ENCODE assay signal across 18 cellular contexts in genomic region chr5:76801159-76801802, GRCh38. TPM values are rescaled to one million over a fixed set of nuclear protein-coding genes. Genes with fewer than 3 reads are reported as not detected.
DNase-seq lines count a peak whose midpoint lies in the region; ATAC-seq, FAIRE-seq and TF ChIP-seq lines count a peak whose summit lies in the region.
"Had no signal": no experiment of that assay in that cellular context is flagged by ENCODE, and none has a peak within 500 bp of the region (broad histone marks: within the 10 kb centered on the region; RNA-seq: fewer than 3 reads in every experiment).

No MANE protein-coding gene starts in this region.

- H2BK120ac ChIP-seq in H1 (replicated peaks; ENCODE audit: low read depth, low read length): no peak overlapping the region

- no peaks in the 10 kb centered on the region for H3K9me3 Mint-ChIP-seq in activated CD4-positive, alpha-beta T cell treated with anti-CD3 and anti-CD28 coated beads, Interleukin-2, amount 10 ng/mL, durations not matched to agents 24 days and 14 days
- no peaks in the 10 kb centered on the region for H3K9me3 Mint-ChIP-seq in activated CD4-positive, alpha-beta T cell treated with anti-CD3 and anti-CD28 coated beads for 36 hours (ENCODE audit: low read depth)
- H3K9me3 Mint-ChIP-seq: activated naive CD8-positive, alpha-beta T cell treated with anti-CD3 and anti-CD28 coated beads for 36 hours; mesothelial cell of epicardium had no signal

- H3K4me3 ChIP-seq in AG09309 (ENCODE audit: control insufficient read depth, low read depth, low read length): no peak overlapping the region
- no peak overlapping the region for H3K4me3 ChIP-seq in H1 (ENCODE audit: extremely low read depth in 1 of 4, insufficient read depth in 2 of 4, low read depth in 3 of 4, low read length in 4 of 4)
- H3K4me3 ChIP-seq in hepatocyte: no peak overlapping the region
- H3K4me3 ChIP-seq: BLaER1 treated with 17β-estradiol and CSF1 and Interleukin-3, amounts not matched to agents 10 nM and 100 nM; HAP-1; psoas muscle; stomach had no signal

- TF ChIP-seq EP300 in H1 (IDR thresholded peaks at IDR 0.05; ENCODE audit: borderline replicate concordance in 1 of 2, low read depth in 2 of 2, low read length in 2 of 2): no peak

- H2AFZ ChIP-seq in H1 (ENCODE audit: low read length) (no peak overlapping the region), hepatocyte (no peak overlapping the region)

- no peaks in the 10 kb centered on the region for H3K4me1 Mint-ChIP-seq in activated CD4-positive, alpha-beta T cell treated with anti-CD3 and anti-CD28 coated beads, Interleukin-2, amount 10 ng/mL, durations not matched to agents 24 days and 14 days
- peaks cover under 1% of the 10 kb centered on the region for H3K4me1 Mint-ChIP-seq in activated CD4-positive, alpha-beta T cell treated with anti-CD3 and anti-CD28 coated beads for 36 hours
- H3K4me1 Mint-ChIP-seq: activated naive CD8-positive, alpha-beta T cell treated with anti-CD3 and anti-CD28 coated beads for 36 hours had no signal

- H3K4ac ChIP-seq in H1 (replicated peaks; ENCODE audit: insufficient read length, low read depth, low read length): no peak overlapping the region

- peaks cover 4 to 7% (median 5%) of the 10 kb centered on the region in 4 experiments; a peak in 5 of 7 replicates for H3K4me1 ChIP-seq in H1 (replicated peaks in 1 of 4; ENCODE audit: control insufficient read depth in 3 of 4, insufficient read depth in 4 of 4, low read length in 3 of 4)
- H3K4me1 ChIP-seq in hepatocyte (ENCODE audit: insufficient read depth): peaks cover 5% of the 10 kb centered on the region
- H3K4me1 ChIP-seq: psoas muscle had no signal

- no peak overlapping the region for H3K27ac Mint-ChIP-seq in activated CD4-positive, alpha-beta T cell treated with anti-CD3 and anti-CD28 coated beads, Interleukin-2, amount 10 ng/mL, durations not matched to agents 24 days and 14 days
- H3K27ac Mint-ChIP-seq in activated CD4-positive, alpha-beta T cell treated with anti-CD3 and anti-CD28 coated beads for 36 hours: no peak overlapping the region
- H3K27ac Mint-ChIP-seq: activated naive CD8-positive, alpha-beta T cell treated with anti-CD3 and anti-CD28 coated beads for 36 hours; mesothelial cell of epicardium had no signal

- no peak for FAIRE-seq in H1 (lab: Jason Lieb, UNC)

- no peaks in the 10 kb centered on the region for H3K36me3 Mint-ChIP-seq in activated CD4-positive, alpha-beta T cell treated with anti-CD3 and anti-CD28 coated beads, Interleukin-2, amount 10 ng/mL, durations not matched to agents 24 days and 14 days (ENCODE audit: low read depth)
- H3K36me3 Mint-ChIP-seq in activated CD4-positive, alpha-beta T cell treated with anti-CD3 and anti-CD28 coated beads for 36 hours (ENCODE audit: low read depth): no peaks in the 10 kb centered on the region
- H3K36me3 Mint-ChIP-seq: activated naive CD8-positive, alpha-beta T cell treated with anti-CD3 and anti-CD28 coated beads for 36 hours; mesothelial cell of epicardium had no signal

- intact Hi-C loops in activated CD4-positive, alpha-beta T cell treated with anti-CD3 and anti-CD28 coated beads, Interleukin-2, amount 10 ng/mL, durations not matched to agents 24 days and 14 days (cut with micrococcal nuclease): no loop called here
- intact Hi-C loops in activated CD4-positive, alpha-beta T cell treated with anti-CD3 and anti-CD28 coated beads for 36 hours (cut with DNase I, micrococcal nuclease): no loop called here

- no peak overlapping the region for H3K9ac ChIP-seq in H1 (replicated peaks in 1 of 4; ENCODE audit: extremely low read depth in 1 of 4, low read depth in 3 of 4, low read length in 3 of 4)
- H3K9ac ChIP-seq: BLaER1 treated with 17β-estradiol and CSF1 and Interleukin-3, amounts not matched to agents 10 nM and 100 nM had no signal

- H3K14ac ChIP-seq in H1 (ENCODE audit: insufficient read length): no peak overlapping the region

- H4K91ac ChIP-seq in H1 (replicated peaks; ENCODE audit: insufficient read length, low read length): no peak overlapping the region

- POLR2A ChIA-PET in H1 (lab: Charles Lee; ENCODE audit: partially characterized antibody): interaction anchor here (11.5 kb wide), 1 partner anchor 17 kb away, joined by 131 read pairs; the partner anchor contains the start of gene F2RL1
- POLR2A ChIA-PET in activated CD4-positive, alpha-beta T cell treated with anti-CD3 and anti-CD28 coated beads for 36 hours (lab: Charles Lee): no interaction called here

- H3K4me3 Mint-ChIP-seq in activated CD4-positive, alpha-beta T cell treated with anti-CD3 and anti-CD28 coated beads, Interleukin-2, amount 10 ng/mL, durations not matched to agents 24 days and 14 days: no peak overlapping the region
- H3K4me3 Mint-ChIP-seq in activated CD4-positive, alpha-beta T cell treated with anti-CD3 and anti-CD28 coated beads for 36 hours: no peak overlapping the region
- H3K4me3 Mint-ChIP-seq: activated naive CD8-positive, alpha-beta T cell treated with anti-CD3 and anti-CD28 coated beads for 36 hours; mesothelial cell of epicardium had no signal

- no peak overlapping the region for H3K56ac ChIP-seq in H1 (replicated peaks; ENCODE audit: insufficient read length, low read depth, low read length)

- H3K18ac ChIP-seq in H1 (ENCODE audit: extremely low read depth, low read length): no peak overlapping the region

- H3K79me2 ChIP-seq in H1 (ENCODE audit: control insufficient read depth in 1 of 2, insufficient read depth in 2 of 2, low read length in 2 of 2) (no peaks in the 10 kb centered on the region), hepatocyte (no peaks in the 10 kb centered on the region)

- no peaks in the 10 kb centered on the region for H3K36me3 ChIP-seq in H1 (ENCODE audit: control insufficient read depth in 2 of 4, insufficient read depth in 4 of 4, low read length in 3 of 4)
- no peaks in the 10 kb centered on the region for H3K36me3 ChIP-seq in hepatocyte (replicated peaks; ENCODE audit: insufficient read depth, low read depth)
- H3K36me3 ChIP-seq: BLaER1 treated with 17β-estradiol and CSF1 and Interleukin-3, amounts not matched to agents 10 nM and 100 nM; HAP-1; stomach had no signal

- peak; percentile 75 for DNase-seq in AG09309 (ENCODE audit: low read depth)
- peak; percentile 89 for DNase-seq in M059J (ENCODE audit: low read depth)
- DNase-seq in H1 (ENCODE audit: low read depth in 1 of 2, low spot score in 2 of 2): no peak
- DNase-seq in hepatocyte (ENCODE audit: low spot score): no peak
- DNase-seq in activated CD4-positive, alpha-beta T cell treated with anti-CD3 and anti-CD28 coated beads, Interleukin-2, amount 10 ng/mL, durations not matched to agents 24 days and 14 days: no peak
- DNase-seq in T-helper 2 cell: no peak
- no peak for DNase-seq in activated CD4-positive, alpha-beta T cell treated with anti-CD3 and anti-CD28 coated beads for 36 hours
- no peak for DNase-seq in stimulated activated CD4-positive, alpha-beta T cell treated with anti-CD3 and anti-CD28 coated beads, Interleukin-4, amount 100 ng/mL, for 24 hours
- DNase-seq: activated naive CD8-positive, alpha-beta T cell treated with anti-CD3 and anti-CD28 coated beads for 36 hours; NCI-H1105; NCI-H524; RPMI8226; stomach had no signal

- H4K5ac ChIP-seq in H1 (ENCODE audit: insufficient read length, low read depth, low read length): no peak overlapping the region

- CTCF ChIA-PET in H1 (lab: Charles Lee; ENCODE audit: partially characterized antibody): interaction anchor here (1.3 kb wide), 1 partner anchor 18 kb away, joined by 3 read pairs; the partner anchor contains the start of gene F2RL1
- CTCF ChIA-PET in activated CD4-positive, alpha-beta T cell treated with anti-CD3 and anti-CD28 coated beads for 36 hours (lab: Charles Lee): interaction anchor here (0.7 to 1.9 kb wide), 3 partner anchors 16 to 54 kb away, joined by 3 to 8 read pairs (median 4); no protein-coding TSS in a partner anchor

- peaks cover 5% of the 10 kb centered on the region for H3K27me3 Mint-ChIP-seq in activated CD4-positive, alpha-beta T cell treated with anti-CD3 and anti-CD28 coated beads, Interleukin-2, amount 10 ng/mL, durations not matched to agents 24 days and 14 days
- peaks cover 5% of the 10 kb centered on the region for H3K27me3 Mint-ChIP-seq in activated CD4-positive, alpha-beta T cell treated with anti-CD3 and anti-CD28 coated beads for 36 hours
- H3K27me3 Mint-ChIP-seq: activated naive CD8-positive, alpha-beta T cell treated with anti-CD3 and anti-CD28 coated beads for 36 hours had no signal

- H3K27me3 ChIP-seq in H1 (replicated peaks in 1 of 4; ENCODE audit: control insufficient read depth in 3 of 4, extremely low read depth in 1 of 4, insufficient read depth in 3 of 4, low read length in 3 of 4) (no peaks in the 10 kb centered on the region; a peak in 1 of 7 replicates), hepatocyte (no peaks in the 10 kb centered on the region)
- H3K27me3 ChIP-seq: BLaER1 treated with 17β-estradiol and CSF1 and Interleukin-3, amounts not matched to agents 10 nM and 100 nM; stomach had no signal

- H3K23me2 ChIP-seq in H1 (ENCODE audit: low read depth, low read length): no peaks in the 10 kb centered on the region; the same call in none of the 2 replicates

- peak overlapping the region; percentile 26; the same call in 1 of the 2 replicates for H2BK5ac ChIP-seq in H1 (ENCODE audit: low read depth, low read length)

- H3K9me2 ChIP-seq in hepatocyte (replicated peaks; ENCODE audit: insufficient read depth): no peaks in the 10 kb centered on the region

- H3K9me3 ChIP-seq in H1 (ENCODE audit: insufficient read depth in 2 of 2, low read depth in 1 of 2, low read length in 1 of 2) (no peaks in the 10 kb centered on the region), hepatocyte (ENCODE audit: low read depth) (no peaks in the 10 kb centered on the region)
- H3K9me3 ChIP-seq: BLaER1 treated with 17β-estradiol and CSF1 and Interleukin-3, amounts not matched to agents 10 nM and 100 nM; HAP-1; psoas muscle; stomach had no signal

- TF ChIP-seq POLR2A in H1 (IDR thresholded peaks at IDR 0.05; ENCODE audit: control extremely low read depth in 1 of 2, low read depth in 2 of 2, low read length in 2 of 2): no peak

- WGBS in H1 (ENCODE audit: extremely low coverage in 1 of 2, insufficient coverage in 1 of 2, insufficient read length in 1 of 2, insufficient replicate concordance in 2 of 2, low coverage in 1 of 2, low lambda C conversion rate in 2 of 2, missing lambda C conversion rate in 1 of 2), 2 experiments: 89% methylated on average over 4 of the region's 4 CpGs; no CpG with 5 or more reads in 1 of the 2 experiments
- 73% methylated on average over 4 of the region's 4 CpGs for WGBS in hepatocyte (ENCODE audit: low lambda C conversion rate, missing lambda C conversion rate)

- no peak overlapping the region for H3K27ac ChIP-seq in H1 (ENCODE audit: low read depth, low read length)
- peak overlapping the region; percentile 67 for H3K27ac ChIP-seq in hepatocyte
- H3K27ac ChIP-seq: BLaER1 treated with 17β-estradiol and CSF1 and Interleukin-3, amounts not matched to agents 10 nM and 100 nM; psoas muscle; stomach had no signal

- H4K20me1 ChIP-seq in H1 (replicated peaks in 1 of 2; ENCODE audit: control insufficient read depth in 1 of 2, insufficient read depth in 2 of 2, low read length in 2 of 2) (no peaks in the 10 kb centered on the region), hepatocyte (ENCODE audit: insufficient read depth, poor library complexity, severe bottlenecking) (no peaks in the 10 kb centered on the region)
- H4K20me1 ChIP-seq: BLaER1 treated with 17β-estradiol and CSF1 and Interleukin-3, amounts not matched to agents 10 nM and 100 nM had no signal

- H2BK15ac ChIP-seq in H1 (ENCODE audit: low read length): no peak overlapping the region

- TF ChIP-seq RAD21 in H1 (IDR thresholded peaks at IDR 0.05 in 1 of 2, conservative IDR thresholded peaks at IDR 0.05 in 1 of 2; ENCODE audit: low read depth in 2 of 2, low read length in 2 of 2): no peak

- no peak overlapping the region for H3K4me2 ChIP-seq in H1 (ENCODE audit: insufficient read depth in 1 of 2, low read depth in 2 of 2, low read length in 2 of 2)
- no peak overlapping the region for H3K4me2 ChIP-seq in hepatocyte
- H3K4me2 ChIP-seq: BLaER1 treated with 17β-estradiol and CSF1 and Interleukin-3, amounts not matched to agents 10 nM and 100 nM had no signal

- TF ChIP-seq CTCF in AG09309 (IDR thresholded peaks at IDR 0.05; ENCODE audit: control insufficient read depth, insufficient read depth, low read depth, low read length, missing control alignments): no peak
- TF ChIP-seq CTCF in H1 (IDR thresholded peaks at IDR 0.05; ENCODE audit: control extremely low read depth in 1 of 3, insufficient read depth in 1 of 3, low read depth in 1 of 3, low read length in 3 of 3): no peak
- no peak for TF ChIP-seq CTCF in hepatocyte (IDR thresholded peaks at IDR 0.05; ENCODE audit: poor library complexity)

- no peak overlapping the region for H2AK5ac ChIP-seq in H1 (ENCODE audit: low read depth, low read length)

- no peak overlapping the region for H4K8ac ChIP-seq in H1 (ENCODE audit: extremely low read depth, insufficient read depth, low read length)

- no peaks in the 10 kb centered on the region for H3K79me1 ChIP-seq in H1 (ENCODE audit: low read depth, low read length)

- 0 out of 2 replicates have a peak overlapping the region, but pooled peaks have one; percentile 72 for H2BK20ac ChIP-seq in H1 (ENCODE audit: low read length)

- no peak for ATAC-seq in activated CD4-positive, alpha-beta T cell treated with anti-CD3 and anti-CD28 coated beads for 36 hours

- no peak overlapping the region for H3K23ac ChIP-seq in H1 (ENCODE audit: insufficient read length)

- H2BK12ac ChIP-seq in H1 (ENCODE audit: low read depth, low read length): no peak overlapping the region

RNA-seq across cellular contexts. Expression of gene F2RL1, which starts 17.5 kb away (rescaled TPM):
- total RNA-seq in M059J (2014; rRNA removed; shearing (Covaris generic)): 118 and 125 TPM in 2 replicates
- 23.2 and 23.5 TPM in 2 replicates for total RNA-seq in H1 (2021; fragmentation: NEBNext Ultra II Directional; extraction: Animal tissue kit (Norgen Biotek cat#: 25700))
- polyA plus RNA-seq in H1 (2011; rRNA removed) (18.5 and 26.6 TPM in 2 replicates), hepatocyte (88.0 and 130 TPM in 2 replicates)
- 27.9 TPM for polyA plus RNA-seq in H1 (2011; cell fraction: cytosol; rRNA removed)
- 13.0 TPM for polyA plus RNA-seq in H1 (2011; cell fraction: nucleus; rRNA removed)
- polyA plus RNA-seq in H1 (2012, experiment 1 of 2): 21.7 to 29.2 TPM (median 25.5 TPM) in 4 replicates
- polyA plus RNA-seq in H1 (2012, experiment 2 of 2): 8.2 TPM
- 35.2 TPM for polyA plus RNA-seq in H1 (2013, experiment 1 of 2)
- 36.8 TPM for polyA plus RNA-seq in H1 (2013, experiment 2 of 2)
- 63.7 and 96.8 TPM in 2 replicates for polyA minus RNA-seq in H1 (2011; rRNA and poly(A)+ RNA removed)
- polyA minus RNA-seq in H1 (2011; cell fraction: cytosol; rRNA and poly(A)+ RNA removed): 16.1 TPM
- 14.8 TPM for polyA minus RNA-seq in H1 (2011; cell fraction: nucleus; rRNA and poly(A)+ RNA removed)
- 210 and 235 TPM in 2 replicates for total RNA-seq in hepatocyte
- 0.14 and 0.23 TPM in 2 replicates for total RNA-seq in activated CD4-positive, alpha-beta T cell treated with anti-CD3 and anti-CD28 coated beads, Interleukin-2, amount 10 ng/mL, durations not matched to agents 24 days and 14 days
- total RNA-seq in activated CD4-positive, alpha-beta T cell treated with anti-CD3 and anti-CD28 coated beads for 36 hours: 1 to 10 TPM; 1.3 to 1.6 TPM

RNA-seq across cellular contexts. Expression of gene S100Z, which starts 48.5 kb away (rescaled TPM):
- total RNA-seq in M059J (2014; rRNA removed; shearing (Covaris generic)): not detected in 2 replicates
- total RNA-seq in H1 (2021; fragmentation: NEBNext Ultra II Directional; extraction: Animal tissue kit (Norgen Biotek cat#: 25700)): 0.30 TPM in 1 of 2 replicates, not detected in the other
- not detected in 2 replicates for polyA plus RNA-seq in H1 (2011; rRNA removed)
- 0.17 TPM for polyA plus RNA-seq in H1 (2011; cell fraction: cytosol; rRNA removed)
- polyA plus RNA-seq in H1 (2011; cell fraction: nucleus; rRNA removed): not detected
- not detected in 4 replicates for polyA plus RNA-seq in H1 (2012, experiment 1 of 2)
- polyA plus RNA-seq in H1 (2012, experiment 2 of 2): 0.12 TPM
- polyA plus RNA-seq in H1 (2013, experiment 1 of 2): 0.36 TPM
- polyA plus RNA-seq in H1 (2013, experiment 2 of 2): 0.31 TPM
- not detected in 2 replicates for polyA minus RNA-seq in H1 (2011; rRNA and poly(A)+ RNA removed)
- polyA minus RNA-seq in H1 (2011; cell fraction: cytosol; rRNA and poly(A)+ RNA removed): not detected
- not detected for polyA minus RNA-seq in H1 (2011; cell fraction: nucleus; rRNA and poly(A)+ RNA removed)
- 0.32 and 1.4 TPM in 2 replicates for total RNA-seq in hepatocyte
- 0.39 and 0.51 TPM in 2 replicates for polyA plus RNA-seq in hepatocyte
- total RNA-seq in activated CD4-positive, alpha-beta T cell treated with anti-CD3 and anti-CD28 coated beads, Interleukin-2, amount 10 ng/mL, durations not matched to agents 24 days and 14 days: 1.4 and 1.5 TPM in 2 replicates
- 1 to 10 TPM; 1.3 to 2.1 TPM for total RNA-seq in activated CD4-positive, alpha-beta T cell treated with anti-CD3 and anti-CD28 coated beads for 36 hours
- total RNA-seq: HT-29, psoas muscle had no signal

Comparison
In these comparisons a context has a peak if more than half of its experiments do, and no peak if none do; other contexts are left out.
1. DNase-seq: peak in AG09309 (single experiment) and M059J (single experiment); none in H1 (0 of 2), hepatocyte (single experiment), activated CD4-positive, alpha-beta T cell treated with anti-CD3 and anti-CD28 coated beads, Interleukin-2, amount 10 ng/mL, durations not matched to agents 24 days and 14 days (single experiment), T-helper 2 cell (0 of 5), activated CD4-positive, alpha-beta T cell treated with anti-CD3 and anti-CD28 coated beads for 36 hours (single experiment) and stimulated activated CD4-positive, alpha-beta T cell treated with anti-CD3 and anti-CD28 coated beads, Interleukin-4, amount 100 ng/mL, for 24 hours (single experiment).